ENCODE assay signal across 1 cellular context in the genomic region with DNA sequence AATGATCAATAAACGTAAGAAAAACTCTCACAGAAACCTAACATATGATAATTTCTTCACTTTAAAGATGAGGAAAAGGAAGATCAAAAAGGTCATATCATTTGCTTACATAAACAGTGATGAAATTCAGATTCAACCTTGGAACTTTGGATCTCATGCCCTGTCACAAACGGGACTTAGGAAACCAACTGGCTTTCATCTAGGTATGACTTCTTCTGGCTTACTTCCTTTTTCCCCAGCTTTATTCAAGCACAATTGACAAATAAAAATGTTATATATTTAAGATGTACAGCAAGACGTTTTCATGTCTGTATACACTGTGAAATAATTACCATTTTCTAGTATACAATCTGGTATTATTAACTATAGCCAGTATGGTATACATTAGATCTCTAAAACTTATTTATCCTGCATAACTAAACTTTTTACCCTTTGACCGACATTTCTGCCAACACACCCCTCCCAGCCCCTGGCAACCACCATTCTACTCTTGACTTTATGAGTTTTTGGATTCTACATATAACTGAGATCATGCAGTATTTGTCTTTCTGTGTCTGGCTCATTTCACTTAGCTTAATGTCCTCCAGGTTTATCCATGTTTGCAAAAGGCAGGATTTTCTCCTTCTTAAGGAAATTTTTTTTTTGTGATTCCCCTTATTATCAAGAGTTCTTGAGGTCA.
TF ChIP-seq lines count a peak whose summit lies in the region.

No MANE protein-coding gene starts in this region.

TF ChIP-seq in HepG2, 621 proteins besides CTCF, POLR2A, EP300 and RAD21 (continues in another document):
- peak; percentile 96 for TF ChIP-seq CEBPG (CRISPR knock-in tag; IDR thresholded peaks at IDR 0.05)
- TF ChIP-seq GPN1 (CRISPR knock-in tag; IDR thresholded peaks at IDR 0.05; ENCODE audit: borderline replicate concordance) = no peak
- TF ChIP-seq CSRNP2 (CRISPR knock-in tag; conservative IDR thresholded peaks at IDR 0.05; ENCODE audit: low read depth) = no peak
- peak; percentile 100 for TF ChIP-seq ELF3 (CRISPR knock-in tag; IDR thresholded peaks at IDR 0.05)
- TF ChIP-seq, protein P1, sequence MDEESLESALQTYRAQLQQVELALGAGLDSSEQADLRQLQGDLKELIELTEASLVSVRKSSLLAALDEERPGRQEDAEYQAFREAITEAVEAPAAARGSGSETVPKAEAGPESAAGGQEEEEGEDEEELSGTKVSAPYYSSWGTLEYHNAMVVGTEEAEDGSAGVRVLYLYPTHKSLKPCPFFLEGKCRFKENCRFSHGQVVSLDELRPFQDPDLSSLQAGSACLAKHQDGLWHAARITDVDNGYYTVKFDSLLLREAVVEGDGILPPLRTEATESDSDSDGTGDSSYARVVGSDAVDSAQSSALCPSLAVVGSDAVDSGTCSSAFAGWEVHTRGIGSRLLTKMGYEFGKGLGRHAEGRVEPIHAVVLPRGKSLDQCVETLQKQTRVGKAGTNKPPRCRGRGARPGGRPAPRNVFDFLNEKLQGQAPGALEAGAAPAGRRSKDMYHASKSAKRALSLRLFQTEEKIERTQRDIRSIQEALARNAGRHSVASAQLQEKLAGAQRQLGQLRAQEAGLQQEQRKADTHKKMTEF (CRISPR knock-in tag; IDR thresholded peaks at IDR 0.05) = peak; percentile 96
- 0 out of 2 replicates have a peak, but pooled peaks have one; percentile 18 for TF ChIP-seq HOXA5 (CRISPR knock-in tag; IDR thresholded peaks at IDR 0.05)
- TF ChIP-seq, protein P2, sequence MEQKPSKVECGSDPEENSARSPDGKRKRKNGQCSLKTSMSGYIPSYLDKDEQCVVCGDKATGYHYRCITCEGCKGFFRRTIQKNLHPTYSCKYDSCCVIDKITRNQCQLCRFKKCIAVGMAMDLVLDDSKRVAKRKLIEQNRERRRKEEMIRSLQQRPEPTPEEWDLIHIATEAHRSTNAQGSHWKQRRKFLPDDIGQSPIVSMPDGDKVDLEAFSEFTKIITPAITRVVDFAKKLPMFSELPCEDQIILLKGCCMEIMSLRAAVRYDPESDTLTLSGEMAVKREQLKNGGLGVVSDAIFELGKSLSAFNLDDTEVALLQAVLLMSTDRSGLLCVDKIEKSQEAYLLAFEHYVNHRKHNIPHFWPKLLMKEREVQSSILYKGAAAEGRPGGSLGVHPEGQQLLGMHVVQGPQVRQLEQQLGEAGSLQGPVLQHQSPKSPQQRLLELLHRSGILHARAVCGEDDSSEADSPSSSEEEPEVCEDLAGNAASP (CRISPR knock-in tag; IDR thresholded peaks at IDR 0.05; ENCODE audit: borderline replicate concordance) = peak; percentile 90
- peak; percentile 69; the same call in 1 of the 2 replicates for TF ChIP-seq DMAP1 (CRISPR knock-in tag; IDR thresholded peaks at IDR 0.05)
- TF ChIP-seq PHF21A (CRISPR knock-in tag; IDR thresholded peaks at IDR 0.05) = 0 out of 2 replicates have a peak, but pooled peaks have one; percentile 52
- no peak for TF ChIP-seq MXD3 (CRISPR knock-in tag; IDR thresholded peaks at IDR 0.05)
- TF ChIP-seq HOXA3 (CRISPR knock-in tag; IDR thresholded peaks at IDR 0.05) = peak; percentile 53; the same call in 1 of the 2 replicates
- TF ChIP-seq, protein P3, sequence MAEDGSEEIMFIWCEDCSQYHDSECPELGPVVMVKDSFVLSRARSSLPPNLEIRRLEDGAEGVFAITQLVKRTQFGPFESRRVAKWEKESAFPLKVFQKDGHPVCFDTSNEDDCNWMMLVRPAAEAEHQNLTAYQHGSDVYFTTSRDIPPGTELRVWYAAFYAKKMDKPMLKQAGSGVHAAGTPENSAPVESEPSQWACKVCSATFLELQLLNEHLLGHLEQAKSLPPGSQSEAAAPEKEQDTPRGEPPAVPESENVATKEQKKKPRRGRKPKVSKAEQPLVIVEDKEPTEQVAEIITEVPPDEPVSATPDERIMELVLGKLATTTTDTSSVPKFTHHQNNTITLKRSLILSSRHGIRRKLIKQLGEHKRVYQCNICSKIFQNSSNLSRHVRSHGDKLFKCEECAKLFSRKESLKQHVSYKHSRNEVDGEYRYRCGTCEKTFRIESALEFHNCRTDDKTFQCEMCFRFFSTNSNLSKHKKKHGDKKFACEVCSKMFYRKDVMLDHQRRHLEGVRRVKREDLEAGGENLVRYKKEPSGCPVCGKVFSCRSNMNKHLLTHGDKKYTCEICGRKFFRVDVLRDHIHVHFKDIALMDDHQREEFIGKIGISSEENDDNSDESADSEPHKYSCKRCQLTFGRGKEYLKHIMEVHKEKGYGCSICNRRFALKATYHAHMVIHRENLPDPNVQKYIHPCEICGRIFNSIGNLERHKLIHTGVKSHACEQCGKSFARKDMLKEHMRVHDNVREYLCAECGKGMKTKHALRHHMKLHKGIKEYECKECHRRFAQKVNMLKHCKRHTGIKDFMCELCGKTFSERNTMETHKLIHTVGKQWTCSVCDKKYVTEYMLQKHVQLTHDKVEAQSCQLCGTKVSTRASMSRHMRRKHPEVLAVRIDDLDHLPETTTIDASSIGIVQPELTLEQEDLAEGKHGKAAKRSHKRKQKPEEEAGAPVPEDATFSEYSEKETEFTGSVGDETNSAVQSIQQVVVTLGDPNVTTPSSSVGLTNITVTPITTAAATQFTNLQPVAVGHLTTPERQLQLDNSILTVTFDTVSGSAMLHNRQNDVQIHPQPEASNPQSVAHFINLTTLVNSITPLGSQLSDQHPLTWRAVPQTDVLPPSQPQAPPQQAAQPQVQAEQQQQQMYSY (CRISPR knock-in tag; IDR thresholded peaks at IDR 0.05) = no peak
- peak; percentile 29; the same call in 1 of the 2 replicates for TF ChIP-seq FOXP1 (IDR thresholded peaks at IDR 0.05)
- peak; percentile 82; the same call in 1 of the 2 replicates for TF ChIP-seq FOXP1 (CRISPR knock-in tag; IDR thresholded peaks at IDR 0.05)
- TF ChIP-seq, protein P4, sequence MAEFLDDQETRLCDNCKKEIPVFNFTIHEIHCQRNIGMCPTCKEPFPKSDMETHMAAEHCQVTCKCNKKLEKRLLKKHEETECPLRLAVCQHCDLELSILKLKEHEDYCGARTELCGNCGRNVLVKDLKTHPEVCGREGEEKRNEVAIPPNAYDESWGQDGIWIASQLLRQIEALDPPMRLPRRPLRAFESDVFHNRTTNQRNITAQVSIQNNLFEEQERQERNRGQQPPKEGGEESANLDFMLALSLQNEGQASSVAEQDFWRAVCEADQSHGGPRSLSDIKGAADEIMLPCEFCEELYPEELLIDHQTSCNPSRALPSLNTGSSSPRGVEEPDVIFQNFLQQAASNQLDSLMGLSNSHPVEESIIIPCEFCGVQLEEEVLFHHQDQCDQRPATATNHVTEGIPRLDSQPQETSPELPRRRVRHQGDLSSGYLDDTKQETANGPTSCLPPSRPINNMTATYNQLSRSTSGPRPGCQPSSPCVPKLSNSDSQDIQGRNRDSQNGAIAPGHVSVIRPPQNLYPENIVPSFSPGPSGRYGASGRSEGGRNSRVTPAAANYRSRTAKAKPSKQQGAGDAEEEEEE (CRISPR knock-in tag; IDR thresholded peaks at IDR 0.05; ENCODE audit: borderline replicate concordance) = no peak
- 0 out of 2 replicates have a peak, but pooled peaks have one; percentile 33 for TF ChIP-seq GFI1 (CRISPR knock-in tag; IDR thresholded peaks at IDR 0.05; ENCODE audit: borderline replicate concordance)
- TF ChIP-seq ZNF543 (CRISPR knock-in tag; IDR thresholded peaks at IDR 0.05) = no peak
- TF ChIP-seq, protein P5, sequence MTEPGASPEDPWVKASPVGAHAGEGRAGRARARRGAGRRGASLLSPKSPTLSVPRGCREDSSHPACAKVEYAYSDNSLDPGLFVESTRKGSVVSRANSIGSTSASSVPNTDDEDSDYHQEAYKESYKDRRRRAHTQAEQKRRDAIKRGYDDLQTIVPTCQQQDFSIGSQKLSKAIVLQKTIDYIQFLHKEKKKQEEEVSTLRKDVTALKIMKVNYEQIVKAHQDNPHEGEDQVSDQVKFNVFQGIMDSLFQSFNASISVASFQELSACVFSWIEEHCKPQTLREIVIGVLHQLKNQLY (CRISPR knock-in tag; IDR thresholded peaks at IDR 0.05) = peak; percentile 87
- TF ChIP-seq ZNF33A (CRISPR knock-in tag; IDR thresholded peaks at IDR 0.05; ENCODE audit: borderline replicate concordance) = no peak
- TF ChIP-seq SETDB1 (CRISPR knock-in tag; IDR thresholded peaks at IDR 0.05; ENCODE audit: borderline replicate concordance) = no peak
- no peak for TF ChIP-seq JUN (CRISPR knock-in tag; IDR thresholded peaks at IDR 0.05)
- TF ChIP-seq FOXA3 (CRISPR knock-in tag; IDR thresholded peaks at IDR 0.05) = peak; percentile 93
- TF ChIP-seq HDAC2 (CRISPR knock-in tag; IDR thresholded peaks at IDR 0.05) = peak; percentile 96
- TF ChIP-seq TP53 (CRISPR knock-in tag; conservative IDR thresholded peaks at IDR 0.05) = no peak
- TF ChIP-seq TCF7 (IDR thresholded peaks at IDR 0.05; ENCODE audit: low read depth) = peak; percentile 97
- TF ChIP-seq, protein P6, sequence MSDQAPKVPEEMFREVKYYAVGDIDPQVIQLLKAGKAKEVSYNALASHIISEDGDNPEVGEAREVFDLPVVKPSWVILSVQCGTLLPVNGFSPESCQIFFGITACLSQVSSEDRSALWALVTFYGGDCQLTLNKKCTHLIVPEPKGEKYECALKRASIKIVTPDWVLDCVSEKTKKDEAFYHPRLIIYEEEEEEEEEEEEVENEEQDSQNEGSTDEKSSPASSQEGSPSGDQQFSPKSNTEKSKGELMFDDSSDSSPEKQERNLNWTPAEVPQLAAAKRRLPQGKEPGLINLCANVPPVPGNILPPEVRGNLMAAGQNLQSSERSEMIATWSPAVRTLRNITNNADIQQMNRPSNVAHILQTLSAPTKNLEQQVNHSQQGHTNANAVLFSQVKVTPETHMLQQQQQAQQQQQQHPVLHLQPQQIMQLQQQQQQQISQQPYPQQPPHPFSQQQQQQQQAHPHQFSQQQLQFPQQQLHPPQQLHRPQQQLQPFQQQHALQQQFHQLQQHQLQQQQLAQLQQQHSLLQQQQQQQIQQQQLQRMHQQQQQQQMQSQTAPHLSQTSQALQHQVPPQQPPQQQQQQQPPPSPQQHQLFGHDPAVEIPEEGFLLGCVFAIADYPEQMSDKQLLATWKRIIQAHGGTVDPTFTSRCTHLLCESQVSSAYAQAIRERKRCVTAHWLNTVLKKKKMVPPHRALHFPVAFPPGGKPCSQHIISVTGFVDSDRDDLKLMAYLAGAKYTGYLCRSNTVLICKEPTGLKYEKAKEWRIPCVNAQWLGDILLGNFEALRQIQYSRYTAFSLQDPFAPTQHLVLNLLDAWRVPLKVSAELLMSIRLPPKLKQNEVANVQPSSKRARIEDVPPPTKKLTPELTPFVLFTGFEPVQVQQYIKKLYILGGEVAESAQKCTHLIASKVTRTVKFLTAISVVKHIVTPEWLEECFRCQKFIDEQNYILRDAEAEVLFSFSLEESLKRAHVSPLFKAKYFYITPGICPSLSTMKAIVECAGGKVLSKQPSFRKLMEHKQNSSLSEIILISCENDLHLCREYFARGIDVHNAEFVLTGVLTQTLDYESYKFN (CRISPR knock-in tag; conservative IDR thresholded peaks at IDR 0.05) = peak; percentile 98
- TF ChIP-seq ZMYM2 (CRISPR knock-in tag; IDR thresholded peaks at IDR 0.05) = no peak
- TF ChIP-seq ZSCAN20 (CRISPR knock-in tag; IDR thresholded peaks at IDR 0.05; ENCODE audit: borderline replicate concordance) = no peak
- TF ChIP-seq MAZ (IDR thresholded peaks at IDR 0.05; ENCODE audit: borderline replicate concordance, low read depth, low read length) = no peak
- TF ChIP-seq MAZ (CRISPR knock-in tag; IDR thresholded peaks at IDR 0.05; ENCODE audit: low read depth) = no peak
- peak; percentile 75 for TF ChIP-seq ZNF609 (CRISPR knock-in tag; IDR thresholded peaks at IDR 0.05; ENCODE audit: borderline replicate concordance)
- no peak for TF ChIP-seq MAFK (conservative IDR thresholded peaks at IDR 0.05 in 1 of 2, IDR thresholded peaks at IDR 0.05 in 1 of 2; ENCODE audit: low read length in 2 of 2)
- no peak; the same call in none of the 2 replicates for TF ChIP-seq KDM3A (CRISPR knock-in tag; IDR thresholded peaks at IDR 0.05; ENCODE audit: low read depth)
- peak; percentile 85 for TF ChIP-seq PHF5A (CRISPR knock-in tag; IDR thresholded peaks at IDR 0.05; ENCODE audit: low read depth, unreplicated experiment)
- peak; percentile 74 for TF ChIP-seq ATF7 (IDR thresholded peaks at IDR 0.05)
- no peak for TF ChIP-seq ATF7 (CRISPR knock-in tag; IDR thresholded peaks at IDR 0.05)
